Comparison of ENCODE assay signal across 8 cellular contexts in genomic region chr2:120066708-120067547, GRCh38. TPM values are rescaled to one million over a fixed set of nuclear protein-coding genes. Genes with fewer than 3 reads are reported as not detected.
A peak's percentile ranks its signal among the peaks of the same experiment; 100 is the strongest.
DNase-seq lines count a peak whose midpoint lies in the region; ATAC-seq, FAIRE-seq and TF ChIP-seq lines count a peak whose summit lies in the region.

No MANE protein-coding gene starts in this region.

- H3K27ac Mint-ChIP-seq in type B pancreatic cell, result peak overlapping the region; percentile 19
- no peak overlapping the region for H3K27ac Mint-ChIP-seq in T-cell
- no peak overlapping the region for H3K27ac Mint-ChIP-seq in stimulated activated memory B cell treated with anti-CD40 and anti-IgM and Interleukin-4, amounts not matched to agents 10 μg/mL and 1 μg/mL and 100 μg/mL, for 72 hours

- H3K36me3 Mint-ChIP-seq in type B pancreatic cell, result peaks cover 10% of the 10 kb centered on the region
- H3K36me3 Mint-ChIP-seq in T-cell, result peaks cover 14% of the 10 kb centered on the region
- peaks cover 29% of the 10 kb centered on the region for H3K36me3 Mint-ChIP-seq in stimulated activated memory B cell treated with anti-CD40 and anti-IgM and Interleukin-4, amounts not matched to agents 10 μg/mL and 1 μg/mL and 100 μg/mL, for 72 hours

- H3K4me3 Mint-ChIP-seq in type B pancreatic cell, result peak overlapping the region; percentile 42
- H3K4me3 Mint-ChIP-seq in T-cell, result no peak overlapping the region
- H3K4me3 Mint-ChIP-seq in stimulated activated memory B cell treated with anti-CD40 and anti-IgM and Interleukin-4, amounts not matched to agents 10 μg/mL and 1 μg/mL and 100 μg/mL, for 72 hours, result no peak overlapping the region

- no peak for TF ChIP-seq CTCF in type B pancreatic cell (conservative IDR thresholded peaks at IDR 0.05)

- peak; percentile 34 for DNase-seq in SIG-M5 treated with dmso at 0.1 percent for 504 hours (lab: John Stamatoyannopoulos, UW; ENCODE audit: unreplicated experiment)
- DNase-seq in SIG-M5 (lab: John Stamatoyannopoulos, UW), result no peak
- DNase-seq in SK-N-DZ (ENCODE audit: low spot score), result peak; percentile 10
- DNase-seq in type B pancreatic cell (ENCODE audit: extremely low spot score, unreplicated experiment), result no peak
- DNase-seq in T-cell, result no peak

- CTCF ChIA-PET in T-cell (lab: Charles Lee), result no interaction called here

- ATAC-seq in T-cell (replicated peaks in 1 of 4) (no peak), HG03432 (IDR thresholded peaks at IDR 0.05; ENCODE audit: unreplicated experiment) (no peak)
- no peak for ATAC-seq in stimulated activated memory B cell treated with anti-CD40 and anti-IgM and Interleukin-4, amounts not matched to agents 10 μg/mL and 1 μg/mL and 100 μg/mL, for 72 hours

- POLR2A ChIA-PET in T-cell (lab: Charles Lee), result no interaction called here

- H3K9me3 Mint-ChIP-seq in type B pancreatic cell, result peaks cover 8% of the 10 kb centered on the region
- no peaks in the 10 kb centered on the region for H3K9me3 Mint-ChIP-seq in T-cell
- H3K9me3 Mint-ChIP-seq in stimulated activated memory B cell treated with anti-CD40 and anti-IgM and Interleukin-4, amounts not matched to agents 10 μg/mL and 1 μg/mL and 100 μg/mL, for 72 hours, result no peaks in the 10 kb centered on the region

- peak; percentile 79 for FAIRE-seq in islet of Langerhans (lab: Jason Lieb, UNC)

- H3K4me1 Mint-ChIP-seq in type B pancreatic cell (ENCODE audit: unreplicated experiment) (peaks cover 13% of the 10 kb centered on the region), T-cell (peaks cover 0 to 2% (median 2%) of the 10 kb centered on the region in 3 donors)
- no peaks in the 10 kb centered on the region for H3K4me1 Mint-ChIP-seq in stimulated activated memory B cell treated with anti-CD40 and anti-IgM and Interleukin-4, amounts not matched to agents 10 μg/mL and 1 μg/mL and 100 μg/mL, for 72 hours

- no peaks in the 10 kb centered on the region for H3K27me3 Mint-ChIP-seq in type B pancreatic cell
- H3K27me3 Mint-ChIP-seq in T-cell, result peaks cover 0 to 2% of the 10 kb centered on the region in 2 donors
- no peaks in the 10 kb centered on the region for H3K27me3 Mint-ChIP-seq in stimulated activated memory B cell treated with anti-CD40 and anti-IgM and Interleukin-4, amounts not matched to agents 10 μg/mL and 1 μg/mL and 100 μg/mL, for 72 hours

RNA-seq across cellular contexts. Expression of gene EPB41L5, which starts 54.1 kb away (rescaled TPM):
- 8.3 and 9.6 TPM in 2 replicates for polyA plus RNA-seq in SK-N-DZ (2014; cell fraction: cytosol; rRNA removed)
- 8.9 and 14.4 TPM in 2 replicates for polyA plus RNA-seq in SK-N-DZ (2014; cell fraction: nucleus; rRNA removed)
- total RNA-seq in type B pancreatic cell (ENCODE audit: low replicate concordance), result 29.3 and 37.6 TPM in 2 replicates
- 1 to 10 TPM; 5.6 to 7.9 (median 6.0) TPM for total RNA-seq in T-cell

Comparison
In these comparisons a context has a peak if more than half of its experiments do, and no peak if none do; other contexts are left out.
1. DNase-seq: peak in SIG-M5 treated with dmso at 0.1 percent for 504 hours (single experiment) and SK-N-DZ (single experiment); none in SIG-M5 (single experiment), type B pancreatic cell (single experiment) and T-cell (0 of 34).